ENCODE assay signal across 1 cellular context in the genomic region with DNA sequence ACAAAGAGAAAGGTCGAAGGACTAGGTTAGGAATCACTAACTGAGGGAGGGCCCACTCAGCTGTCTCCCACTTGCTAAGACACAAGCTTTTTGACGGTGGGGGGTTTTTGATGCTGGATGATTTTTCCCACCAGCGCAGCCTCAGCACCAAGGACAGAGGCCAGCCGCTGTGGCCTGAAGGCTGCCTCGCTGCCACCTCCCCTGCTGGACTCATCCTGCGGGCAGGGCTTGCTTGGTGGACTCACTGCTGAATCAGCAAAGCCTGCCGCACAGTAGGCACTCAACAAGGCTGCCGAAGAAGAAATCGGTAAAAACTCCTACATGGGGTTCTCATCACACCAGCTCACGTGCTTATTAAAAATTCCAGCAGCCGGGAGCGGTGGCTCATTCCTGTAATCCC.
A peak's percentile ranks its signal among the peaks of the same experiment; 100 is the strongest.
TF ChIP-seq lines count a peak whose summit lies in the region.

No MANE protein-coding gene starts in this region.

TF ChIP-seq in K562, 482 proteins besides CTCF, POLR2A, EP300 and RAD21:
- TF ChIP-seq KLF6 (CRISPR knock-in tag; IDR thresholded peaks at IDR 0.05; ENCODE audit: borderline replicate concordance) (no peak), ZNF316 (IDR thresholded peaks at IDR 0.05) (peak; percentile 27; the same call in 1 of the 2 replicates), C11orf30 (IDR thresholded peaks at IDR 0.05; ENCODE audit: low read depth) (0 out of 2 replicates have a peak, but pooled peaks have one; percentile 4), BRD9 (IDR thresholded peaks at IDR 0.05; ENCODE audit: low read depth, partially characterized antibody) (no peak), EHMT2 (IDR thresholded peaks at IDR 0.05) (peak; percentile 15; the same call in 1 of the 2 replicates), ZNF785 (CRISPR knock-in tag; IDR thresholded peaks at IDR 0.05) (no peak), ZKSCAN1 (IDR thresholded peaks at IDR 0.05; ENCODE audit: low read depth, low read length) (0 out of 2 replicates have a peak, but pooled peaks have one; percentile 25), ZC3H11A (IDR thresholded peaks at IDR 0.05; ENCODE audit: low read depth, low read length) (no peak), MIER1 (IDR thresholded peaks at IDR 0.05; ENCODE audit: low read depth) (0 out of 2 replicates have a peak, but pooled peaks have one; percentile 47)
- TF ChIP-seq, protein P1, sequence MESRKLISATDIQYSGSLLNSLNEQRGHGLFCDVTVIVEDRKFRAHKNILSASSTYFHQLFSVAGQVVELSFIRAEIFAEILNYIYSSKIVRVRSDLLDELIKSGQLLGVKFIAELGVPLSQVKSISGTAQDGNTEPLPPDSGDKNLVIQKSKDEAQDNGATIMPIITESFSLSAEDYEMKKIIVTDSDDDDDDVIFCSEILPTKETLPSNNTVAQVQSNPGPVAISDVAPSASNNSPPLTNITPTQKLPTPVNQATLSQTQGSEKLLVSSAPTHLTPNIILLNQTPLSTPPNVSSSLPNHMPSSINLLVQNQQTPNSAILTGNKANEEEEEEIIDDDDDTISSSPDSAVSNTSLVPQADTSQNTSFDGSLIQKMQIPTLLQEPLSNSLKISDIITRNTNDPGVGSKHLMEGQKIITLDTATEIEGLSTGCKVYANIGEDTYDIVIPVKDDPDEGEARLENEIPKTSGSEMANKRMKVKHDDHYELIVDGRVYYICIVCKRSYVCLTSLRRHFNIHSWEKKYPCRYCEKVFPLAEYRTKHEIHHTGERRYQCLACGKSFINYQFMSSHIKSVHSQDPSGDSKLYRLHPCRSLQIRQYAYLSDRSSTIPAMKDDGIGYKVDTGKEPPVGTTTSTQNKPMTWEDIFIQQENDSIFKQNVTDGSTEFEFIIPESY (CRISPR knock-in tag; IDR thresholded peaks at IDR 0.05) = peak; percentile 42; the same call in 1 of the 2 replicates
- TF ChIP-seq, protein P2, sequence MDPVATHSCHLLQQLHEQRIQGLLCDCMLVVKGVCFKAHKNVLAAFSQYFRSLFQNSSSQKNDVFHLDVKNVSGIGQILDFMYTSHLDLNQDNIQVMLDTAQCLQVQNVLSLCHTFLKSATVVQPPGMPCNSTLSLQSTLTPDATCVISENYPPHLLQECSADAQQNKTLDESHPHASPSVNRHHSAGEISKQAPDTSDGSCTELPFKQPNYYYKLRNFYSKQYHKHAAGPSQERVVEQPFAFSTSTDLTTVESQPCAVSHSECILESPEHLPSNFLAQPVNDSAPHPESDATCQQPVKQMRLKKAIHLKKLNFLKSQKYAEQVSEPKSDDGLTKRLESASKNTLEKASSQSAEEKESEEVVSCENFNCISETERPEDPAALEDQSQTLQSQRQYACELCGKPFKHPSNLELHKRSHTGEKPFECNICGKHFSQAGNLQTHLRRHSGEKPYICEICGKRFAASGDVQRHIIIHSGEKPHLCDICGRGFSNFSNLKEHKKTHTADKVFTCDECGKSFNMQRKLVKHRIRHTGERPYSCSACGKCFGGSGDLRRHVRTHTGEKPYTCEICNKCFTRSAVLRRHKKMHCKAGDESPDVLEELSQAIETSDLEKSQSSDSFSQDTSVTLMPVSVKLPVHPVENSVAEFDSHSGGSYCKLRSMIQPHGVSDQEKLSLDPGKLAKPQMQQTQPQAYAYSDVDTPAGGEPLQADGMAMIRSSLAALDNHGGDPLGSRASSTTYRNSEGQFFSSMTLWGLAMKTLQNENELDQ (CRISPR knock-in tag; IDR thresholded peaks at IDR 0.05; ENCODE audit: borderline replicate concordance) = no peak
- TF ChIP-seq, protein P3, sequence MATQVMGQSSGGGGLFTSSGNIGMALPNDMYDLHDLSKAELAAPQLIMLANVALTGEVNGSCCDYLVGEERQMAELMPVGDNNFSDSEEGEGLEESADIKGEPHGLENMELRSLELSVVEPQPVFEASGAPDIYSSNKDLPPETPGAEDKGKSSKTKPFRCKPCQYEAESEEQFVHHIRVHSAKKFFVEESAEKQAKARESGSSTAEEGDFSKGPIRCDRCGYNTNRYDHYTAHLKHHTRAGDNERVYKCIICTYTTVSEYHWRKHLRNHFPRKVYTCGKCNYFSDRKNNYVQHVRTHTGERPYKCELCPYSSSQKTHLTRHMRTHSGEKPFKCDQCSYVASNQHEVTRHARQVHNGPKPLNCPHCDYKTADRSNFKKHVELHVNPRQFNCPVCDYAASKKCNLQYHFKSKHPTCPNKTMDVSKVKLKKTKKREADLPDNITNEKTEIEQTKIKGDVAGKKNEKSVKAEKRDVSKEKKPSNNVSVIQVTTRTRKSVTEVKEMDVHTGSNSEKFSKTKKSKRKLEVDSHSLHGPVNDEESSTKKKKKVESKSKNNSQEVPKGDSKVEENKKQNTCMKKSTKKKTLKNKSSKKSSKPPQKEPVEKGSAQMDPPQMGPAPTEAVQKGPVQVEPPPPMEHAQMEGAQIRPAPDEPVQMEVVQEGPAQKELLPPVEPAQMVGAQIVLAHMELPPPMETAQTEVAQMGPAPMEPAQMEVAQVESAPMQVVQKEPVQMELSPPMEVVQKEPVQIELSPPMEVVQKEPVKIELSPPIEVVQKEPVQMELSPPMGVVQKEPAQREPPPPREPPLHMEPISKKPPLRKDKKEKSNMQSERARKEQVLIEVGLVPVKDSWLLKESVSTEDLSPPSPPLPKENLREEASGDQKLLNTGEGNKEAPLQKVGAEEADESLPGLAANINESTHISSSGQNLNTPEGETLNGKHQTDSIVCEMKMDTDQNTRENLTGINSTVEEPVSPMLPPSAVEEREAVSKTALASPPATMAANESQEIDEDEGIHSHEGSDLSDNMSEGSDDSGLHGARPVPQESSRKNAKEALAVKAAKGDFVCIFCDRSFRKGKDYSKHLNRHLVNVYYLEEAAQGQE (CRISPR knock-in tag; IDR thresholded peaks at IDR 0.05; ENCODE audit: low read depth) = 0 out of 2 replicates have a peak, but pooled peaks have one; percentile 30
